ENCODE assay signal across 12 cellular contexts in the genomic region with DNA sequence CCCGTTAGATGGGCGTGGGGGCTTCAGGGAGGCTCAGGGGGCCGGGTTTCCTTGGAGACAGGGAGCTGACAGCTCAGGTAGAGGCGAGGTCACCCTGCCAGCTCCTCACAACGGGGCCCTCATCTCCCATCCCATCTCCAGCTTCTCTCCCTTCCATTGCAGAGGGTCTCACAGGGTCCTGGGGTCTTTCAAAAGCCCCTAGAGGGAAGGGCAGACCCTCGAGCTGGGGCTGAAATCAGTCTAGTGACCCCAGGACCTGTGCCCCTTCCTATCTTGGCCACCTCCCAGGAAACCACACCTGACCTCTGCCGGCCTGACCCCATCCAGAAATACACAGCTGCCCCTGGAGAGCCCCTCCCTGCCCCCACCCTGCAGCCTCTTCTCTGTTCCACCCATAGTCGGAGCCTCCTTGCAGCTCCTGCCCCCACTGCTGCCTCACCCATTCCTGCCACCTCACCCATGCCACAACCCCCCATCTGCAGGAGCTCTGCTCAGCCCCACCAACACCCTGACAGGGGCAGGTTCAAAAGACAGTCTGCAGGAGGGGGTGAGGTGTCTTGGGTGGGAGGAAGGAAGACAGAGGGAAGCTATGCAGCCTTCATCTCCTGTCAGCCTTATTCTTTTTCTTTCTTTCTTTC. TPM values are rescaled to one million over a fixed set of nuclear protein-coding genes. Genes with fewer than 3 reads are reported as not detected.
DNase-seq lines count a peak whose midpoint lies in the region; ATAC-seq and TF ChIP-seq lines count a peak whose summit lies in the region.
"Had no signal": no experiment of that assay in that cellular context is flagged by ENCODE, and none has a peak within 500 bp of the region (broad histone marks: within the 10 kb centered on the region; RNA-seq: fewer than 3 reads in every experiment).

No MANE protein-coding gene starts in this region.

- no peaks in the 10 kb centered on the region for H3K27me3 ChIP-seq in lower lobe of right lung (ENCODE audit: low read depth)
- no peaks in the 10 kb centered on the region for H3K27me3 ChIP-seq in uterus
- H3K27me3 ChIP-seq: right atrium auricular region, vagina had no signal

- H3K4me1 ChIP-seq in lower lobe of right lung: peaks cover 21% of the 10 kb centered on the region
- no peaks in the 10 kb centered on the region for H3K4me1 ChIP-seq in uterus
- H3K4me1 ChIP-seq: right atrium auricular region, vagina had no signal

- H3K9me3 ChIP-seq in lower lobe of right lung (no peaks in the 10 kb centered on the region), uterus (no peaks in the 10 kb centered on the region)
- H3K9me3 ChIP-seq: right atrium auricular region, vagina had no signal

- H3K27ac Mint-ChIP-seq in CD14-positive monocyte: peak overlapping the region; percentile 64 to 91 (median 80)
- H3K27ac Mint-ChIP-seq in activated CD8-positive, alpha-beta T cell treated with anti-CD3 and anti-CD28 coated beads, Interleukin-2, amount 10 ng/mL, durations not matched to agents 7 days and 5 days: peak overlapping the region; percentile 89

- CTCF ChIA-PET in activated CD8-positive, alpha-beta T cell treated with anti-CD3 and anti-CD28 coated beads, Interleukin-2, amount 10 ng/mL, durations not matched to agents 7 days and 5 days (lab: Charles Lee): interaction anchor here (0.7 to 2.6 kb wide), 8 partner anchors 10 to 53 kb away, joined by 3 to 8 read pairs (median 6); a partner anchor contains a TSS

- TF ChIP-seq CTCF in CD14-positive monocyte (IDR thresholded peaks at IDR 0.05) (no peak), lower lobe of right lung (IDR thresholded peaks at IDR 0.05) (no peak), uterus (IDR thresholded peaks at IDR 0.05) (no peak)

- TF ChIP-seq POLR2A in uterus (IDR thresholded peaks at IDR 0.05): no peak

- H3K4me3 ChIP-seq in lower lobe of right lung (no peak overlapping the region), uterus (no peak overlapping the region)
- H3K4me3 ChIP-seq: right atrium auricular region, vagina had no signal

- H3K27me3 Mint-ChIP-seq in CD14-positive monocyte (ENCODE audit: low read depth in 3 of 3): peaks cover 0 to 2% (median 0%) of the 10 kb centered on the region in 3 donors
- H3K27me3 Mint-ChIP-seq in activated CD8-positive, alpha-beta T cell treated with anti-CD3 and anti-CD28 coated beads, Interleukin-2, amount 10 ng/mL, durations not matched to agents 7 days and 5 days (ENCODE audit: low read depth): no peaks in the 10 kb centered on the region

- H3K36me3 ChIP-seq in lower lobe of right lung (no peaks in the 10 kb centered on the region), uterus (no peaks in the 10 kb centered on the region)
- H3K36me3 ChIP-seq: right atrium auricular region, vagina had no signal

- POLR2A ChIA-PET in activated CD8-positive, alpha-beta T cell treated with anti-CD3 and anti-CD28 coated beads, Interleukin-2, amount 10 ng/mL, durations not matched to agents 7 days and 5 days (lab: Charles Lee): interaction anchor here (0.6 to 3.0 kb wide), 7 partner anchors 8 to 769 kb away, joined by 3 to 29 read pairs (median 4); a partner anchor contains a TSS

- H3K4me3 Mint-ChIP-seq in CD14-positive monocyte: no peak overlapping the region
- peak overlapping the region; percentile 63 for H3K4me3 Mint-ChIP-seq in activated CD8-positive, alpha-beta T cell treated with anti-CD3 and anti-CD28 coated beads, Interleukin-2, amount 10 ng/mL, durations not matched to agents 7 days and 5 days

- H3K4me1 Mint-ChIP-seq in CD14-positive monocyte: peaks cover 65% of the 10 kb centered on the region
- peaks cover 93% of the 10 kb centered on the region for H3K4me1 Mint-ChIP-seq in activated CD8-positive, alpha-beta T cell treated with anti-CD3 and anti-CD28 coated beads, Interleukin-2, amount 10 ng/mL, durations not matched to agents 7 days and 5 days (ENCODE audit: low read depth)

- intact Hi-C loops in CD14-positive monocyte (cut with micrococcal nuclease): no loop called here
- intact Hi-C loops in lower lobe of right lung (cut with DNase I): no loop called here
- intact Hi-C loops in uterus (cut with DNase I; ENCODE audit: low total_unique reads): no loop called here

- DNase-seq in CD14-positive monocyte (ENCODE audit: low spot score) (no peak), lower lobe of right lung (no peak), NCI-H510A treated with DMSO at 0.1 percent for 48 hours (lab: John Stamatoyannopoulos, UW) (no peak), HT-29 (ENCODE audit: low spot score) (no peak), uterus (no peak)
- peak; percentile 71 for DNase-seq in activated CD8-positive, alpha-beta T cell treated with anti-CD3 and anti-CD28 coated beads, Interleukin-2, amount 10 ng/mL, durations not matched to agents 7 days and 5 days
- DNase-seq: AML-193, T1000 had no signal

- H3K27ac ChIP-seq in lower lobe of right lung (peak overlapping the region; percentile 36), uterus (no peak overlapping the region)
- H3K27ac ChIP-seq: right atrium auricular region, vagina had no signal

- ATAC-seq in GM21529 (IDR thresholded peaks at IDR 0.05; ENCODE audit: unreplicated experiment): peak; percentile 3
- peak; percentile 37 for ATAC-seq in activated CD8-positive, alpha-beta T cell treated with anti-CD3 and anti-CD28 coated beads, Interleukin-2, amount 10 ng/mL, durations not matched to agents 7 days and 5 days
- peak; percentile 30 to 42 for ATAC-seq in lower lobe of right lung
- no peak for ATAC-seq in GM21528 (IDR thresholded peaks at IDR 0.05; ENCODE audit: low FRiP score, unreplicated experiment)

- peaks cover 85 to 89% of the 10 kb centered on the region in 2 donors for H3K36me3 Mint-ChIP-seq in CD14-positive monocyte
- H3K36me3 Mint-ChIP-seq in activated CD8-positive, alpha-beta T cell treated with anti-CD3 and anti-CD28 coated beads, Interleukin-2, amount 10 ng/mL, durations not matched to agents 7 days and 5 days (ENCODE audit: low read depth): peaks cover 71% of the 10 kb centered on the region

- H3K9me3 Mint-ChIP-seq in CD14-positive monocyte: peaks cover 0 to 4% (median 0%) of the 10 kb centered on the region in 7 donors
- peaks cover 11% of the 10 kb centered on the region for H3K9me3 Mint-ChIP-seq in activated CD8-positive, alpha-beta T cell treated with anti-CD3 and anti-CD28 coated beads, Interleukin-2, amount 10 ng/mL, durations not matched to agents 7 days and 5 days (ENCODE audit: insufficient read depth)

RNA-seq across cellular contexts. Expression of a gene that starts 23.4 kb away (rescaled TPM):
- polyA plus RNA-seq in CD14-positive monocyte: 10 to 100 TPM; 32.1 to 47.5 TPM
- total RNA-seq in activated CD8-positive, alpha-beta T cell treated with anti-CD3 and anti-CD28 coated beads, Interleukin-2, amount 10 ng/mL, durations not matched to agents 7 days and 5 days: 10 to 100 TPM; 73.9 to 77.9 TPM
- 44.0 TPM for total RNA-seq in lower lobe of right lung
- not detected in 2 replicates for total RNA-seq in HT-29 (2014; rRNA removed; shearing (Covaris generic))
- 10 to 100 TPM in 2 of 4 donors, 1 to 10 TPM in 2; 1.6 to 12.0 (median 8.4) TPM for total RNA-seq in uterus
